Comparison of ENCODE assay signal across 9 cellular contexts in genomic region chr18:22324191-22325131, GRCh38.
A peak's percentile ranks its signal among the peaks of the same experiment; 100 is the strongest.
DNase-seq lines count a peak whose midpoint lies in the region; ATAC-seq, FAIRE-seq and TF ChIP-seq lines count a peak whose summit lies in the region.
"Had no signal": no experiment of that assay in that cellular context is flagged by ENCODE, and none has a peak within 500 bp of the region (broad histone marks: within the 10 kb centered on the region; RNA-seq: fewer than 3 reads in every experiment).

No MANE protein-coding gene starts in this region.

- H3K27me3 ChIP-seq in HUES6 (ENCODE audit: control insufficient read depth, insufficient read depth, low read length) (peaks cover 40% of the 10 kb centered on the region), bronchial epithelial cell (ENCODE audit: control insufficient read depth, insufficient read depth, low read length) (no peaks in the 10 kb centered on the region), kidney epithelial cell (ENCODE audit: control insufficient read depth, insufficient read depth, low read length) (peaks cover 6% of the 10 kb centered on the region), spleen (replicated peaks in 1 of 7) (no peaks in the 10 kb centered on the region)

- no peaks in the 10 kb centered on the region for H3K36me3 Mint-ChIP-seq in stimulated activated memory B cell treated with anti-CD40 and anti-IgM and Interleukin-4, amounts not matched to agents 10 μg/mL and 1 μg/mL and 100 μg/mL, for 72 hours

- H3K27ac Mint-ChIP-seq in stimulated activated memory B cell treated with anti-CD40 and anti-IgM and Interleukin-4, amounts not matched to agents 10 μg/mL and 1 μg/mL and 100 μg/mL, for 72 hours, result no peak overlapping the region
- H3K27ac Mint-ChIP-seq: dendritic cell treated with granulocyte-macrophage colony-stimulating factor and Interleukin-4, amounts not matched to agents 40 ng/mL and 50 ng/mL, for 4 days had no signal

- no peak overlapping the region for H3K4me3 Mint-ChIP-seq in stimulated activated memory B cell treated with anti-CD40 and anti-IgM and Interleukin-4, amounts not matched to agents 10 μg/mL and 1 μg/mL and 100 μg/mL, for 72 hours
- H3K4me3 Mint-ChIP-seq: dendritic cell treated with granulocyte-macrophage colony-stimulating factor and Interleukin-4, amounts not matched to agents 40 ng/mL and 50 ng/mL, for 4 days had no signal

- H3K27me3 Mint-ChIP-seq in stimulated activated memory B cell treated with anti-CD40 and anti-IgM and Interleukin-4, amounts not matched to agents 10 μg/mL and 1 μg/mL and 100 μg/mL, for 72 hours, result no peaks in the 10 kb centered on the region

- H3K4me1 ChIP-seq in HUES6 (ENCODE audit: control insufficient read depth, insufficient read depth, low read length), result peaks cover 11% of the 10 kb centered on the region; the same call in 1 of the 2 replicates
- H3K4me1 ChIP-seq in spleen, result peaks cover 0 to 14% (median 7%) of the 10 kb centered on the region in 6 donors

- peak; percentile 40 for DNase-seq in bronchial epithelial cell (ENCODE audit: low read depth)
- DNase-seq in kidney epithelial cell (ENCODE audit: low read depth), result no peak
- DNase-seq in spleen, result peak; percentile 82
- DNase-seq in SKM-1 treated with dmso at 0.1 percent for 144 hours (lab: John Stamatoyannopoulos, UW; ENCODE audit: unreplicated experiment), result no peak
- no peak for DNase-seq in GM12892 (ENCODE audit: insufficient read length)
- no peak for DNase-seq in SW 1271 (lab: John Stamatoyannopoulos, UW)

- H3K27ac ChIP-seq in HUES6 (ENCODE audit: low read depth, low read length) (no peak overlapping the region), spleen (peak overlapping the region in 3 of 8 donors; percentile 17 to 66 (median 42))

- TF ChIP-seq CTCF in bronchial epithelial cell (IDR thresholded peaks at IDR 0.05; ENCODE audit: insufficient read depth, low read length, severe bottlenecking), result peak; percentile 55
- TF ChIP-seq CTCF in kidney epithelial cell (IDR thresholded peaks at IDR 0.05; ENCODE audit: insufficient read depth, low read length, poor library complexity, severe bottlenecking), result peak; percentile 36
- TF ChIP-seq CTCF in spleen (IDR thresholded peaks at IDR 0.05 in 8 of 11, conservative IDR thresholded peaks at IDR 0.05 in 3 of 11), result no peak

- FAIRE-seq in bronchial epithelial cell (lab: Jason Lieb, UNC), result no peak
- FAIRE-seq in GM12892 (lab: Jason Lieb, UNC), result no peak

- intact Hi-C loops in spleen (cut with DNase I; ENCODE audit: low total_unique reads), result no loop called here

- ATAC-seq in stimulated activated memory B cell treated with anti-CD40 and anti-IgM and Interleukin-4, amounts not matched to agents 10 μg/mL and 1 μg/mL and 100 μg/mL, for 72 hours, result no peak

- H3K4me1 Mint-ChIP-seq in stimulated activated memory B cell treated with anti-CD40 and anti-IgM and Interleukin-4, amounts not matched to agents 10 μg/mL and 1 μg/mL and 100 μg/mL, for 72 hours, result no peaks in the 10 kb centered on the region

- H3K9ac ChIP-seq in HUES6 (ENCODE audit: low read length), result no peak overlapping the region

- H3K36me3 ChIP-seq in HUES6 (ENCODE audit: control insufficient read depth, insufficient read depth, low read length) (no peaks in the 10 kb centered on the region), bronchial epithelial cell (ENCODE audit: control insufficient read depth, insufficient read depth, low read length) (no peaks in the 10 kb centered on the region), kidney epithelial cell (ENCODE audit: control insufficient read depth, insufficient read depth, low read length) (no peaks in the 10 kb centered on the region), spleen (no peaks in the 10 kb centered on the region)

- 6 to 35% (median 18%) methylated on average over 27 to 30 of the region's 30 CpGs for WGBS in spleen, 5 donors

- H3K4me3 ChIP-seq in HUES6 (ENCODE audit: low read depth, low read length) (peak overlapping the region; percentile 55), bronchial epithelial cell (ENCODE audit: low read depth, low read length) (peak overlapping the region; percentile 30), kidney epithelial cell (ENCODE audit: low read depth, low read length) (no peak overlapping the region), spleen (peak overlapping the region in 3 of 8 donors; percentile 5 to 29 (median 6))

- H3K9me3 ChIP-seq in HUES6 (ENCODE audit: control insufficient read depth, insufficient read depth, low read depth, low read length) (no peaks in the 10 kb centered on the region), spleen (no peaks in the 10 kb centered on the region)

- peaks cover 8% of the 10 kb centered on the region for H3K9me3 Mint-ChIP-seq in stimulated activated memory B cell treated with anti-CD40 and anti-IgM and Interleukin-4, amounts not matched to agents 10 μg/mL and 1 μg/mL and 100 μg/mL, for 72 hours
- H3K9me3 Mint-ChIP-seq: dendritic cell treated with granulocyte-macrophage colony-stimulating factor and Interleukin-4, amounts not matched to agents 40 ng/mL and 50 ng/mL, for 4 days had no signal

- TF ChIP-seq POLR2A in spleen (IDR thresholded peaks at IDR 0.05) (no peak), GM12892 (IDR thresholded peaks at IDR 0.05; ENCODE audit: low read depth, low read length) (no peak)

Comparison
In these comparisons a context has a peak if more than half of its experiments do, and no peak if none do; other contexts are left out.
1. DNase-seq: peak in bronchial epithelial cell (single experiment) and spleen (single experiment); none in kidney epithelial cell (single experiment), SKM-1 treated with dmso at 0.1 percent for 144 hours (single experiment), GM12892 (single experiment) and SW 1271 (0 of 2).
2. CTCF ChIP-seq: peak in bronchial epithelial cell (single experiment) and kidney epithelial cell (single experiment); none in spleen (0 of 11).